ENCODE assay signal across 14 cellular contexts in genomic region chr7:13577566-13578145, GRCh38.
DNase-seq lines count a peak whose midpoint lies in the region; ATAC-seq and TF ChIP-seq lines count a peak whose summit lies in the region.
"Had no signal": no experiment of that assay in that cellular context is flagged by ENCODE, and none has a peak within 500 bp of the region (broad histone marks: within the 10 kb centered on the region; RNA-seq: fewer than 3 reads in every experiment).

No MANE protein-coding gene starts in this region.

- WGBS in mesenchymal stem cell = no CpG with 5 or more reads among the region's 3 CpGs

- no peaks in the 10 kb centered on the region for H3K36me3 Mint-ChIP-seq in activated CD4-positive, alpha-beta T cell treated with anti-CD3 and anti-CD28 coated beads, Interleukin-2, amount 10 ng/mL, durations not matched to agents 24 days and 14 days (ENCODE audit: low read depth)
- H3K36me3 Mint-ChIP-seq: CD4-positive, CD25-positive, alpha-beta regulatory T cell had no signal

- H3K4me3 Mint-ChIP-seq in activated CD4-positive, alpha-beta T cell treated with anti-CD3 and anti-CD28 coated beads, Interleukin-2, amount 10 ng/mL, durations not matched to agents 24 days and 14 days = no peak overlapping the region
- H3K4me3 Mint-ChIP-seq: CD4-positive, CD25-positive, alpha-beta regulatory T cell had no signal

- no peak overlapping the region for H3K27ac Mint-ChIP-seq in activated CD4-positive, alpha-beta T cell treated with anti-CD3 and anti-CD28 coated beads, Interleukin-2, amount 10 ng/mL, durations not matched to agents 24 days and 14 days
- H3K27ac Mint-ChIP-seq: CD4-positive, CD25-positive, alpha-beta regulatory T cell had no signal

- H3K4me2 ChIP-seq in mesenchymal stem cell (ENCODE audit: low read length, poor library complexity, severe bottlenecking) = no peak overlapping the region

- H3K36me3 ChIP-seq in HUES48 (ENCODE audit: control insufficient read depth, insufficient read depth, low read length) (no peaks in the 10 kb centered on the region), mesenchymal stem cell (ENCODE audit: control insufficient read depth in 1 of 2, insufficient read depth in 2 of 2, low read depth in 1 of 2, low read length in 2 of 2) (no peaks in the 10 kb centered on the region)
- H3K36me3 ChIP-seq: BLaER1 treated with 17β-estradiol and CSF1 and Interleukin-3, amounts not matched to agents 10 nM and 100 nM had no signal

- H3K23ac ChIP-seq in mesenchymal stem cell (ENCODE audit: low read length in 2 of 2) = no peak overlapping the region

- no peaks in the 10 kb centered on the region for H3K9me3 Mint-ChIP-seq in activated CD4-positive, alpha-beta T cell treated with anti-CD3 and anti-CD28 coated beads, Interleukin-2, amount 10 ng/mL, durations not matched to agents 24 days and 14 days

- peaks cover 21% of the 10 kb centered on the region for H3K4me1 ChIP-seq in HUES48 (ENCODE audit: control insufficient read depth, insufficient read depth, low read length)
- no peaks in the 10 kb centered on the region for H3K4me1 ChIP-seq in mesenchymal stem cell (ENCODE audit: control insufficient read depth, insufficient read depth, low read depth, low read length)

- peak; percentile 28 for DNase-seq in A172 (ENCODE audit: low spot score)
- DNase-seq in astrocyte of the spinal cord (ENCODE audit: low read depth, low spot score) = peak; percentile 57
- DNase-seq in mesenchymal stem cell = peak; percentile 41
- DNase-seq in left ventricle myocardium superior = no peak
- no peak for DNase-seq in Ammon's horn (ENCODE audit: low spot score)
- no peak for DNase-seq in activated CD4-positive, alpha-beta T cell treated with anti-CD3 and anti-CD28 coated beads, Interleukin-2, amount 10 ng/mL, durations not matched to agents 24 days and 14 days
- DNase-seq: AML-193; CD4-positive, CD25-positive, alpha-beta regulatory T cell; DMS53 had no signal

- H3K4ac ChIP-seq in mesenchymal stem cell (ENCODE audit: low read depth in 1 of 2, low read length in 2 of 2) = no peak overlapping the region

- H3K18ac ChIP-seq in mesenchymal stem cell (ENCODE audit: low read depth in 1 of 2, low read length in 2 of 2) = no peak overlapping the region

- H3K9ac ChIP-seq in HUES48 (ENCODE audit: low read depth, low read length) = no peak overlapping the region
- no peak overlapping the region for H3K9ac ChIP-seq in mesenchymal stem cell (ENCODE audit: low read length)
- H3K9ac ChIP-seq: BLaER1 treated with 17β-estradiol and CSF1 and Interleukin-3, amounts not matched to agents 10 nM and 100 nM had no signal

- H3K27ac ChIP-seq in HUES48 (ENCODE audit: low read depth, low read length) = peak overlapping the region; percentile 7
- H3K27ac ChIP-seq in mesenchymal stem cell (ENCODE audit: low read length, poor library complexity, severe bottlenecking) = no peak overlapping the region
- H3K27ac ChIP-seq: 22Rv1; BLaER1 treated with 17β-estradiol and CSF1 and Interleukin-3, amounts not matched to agents 10 nM and 100 nM had no signal

- in situ Hi-C loops in astrocyte of the spinal cord (cut with HindIII; ENCODE audit: low sequenced_read_pairs) = no loop called here

- no peaks in the 10 kb centered on the region for H3K4me1 Mint-ChIP-seq in activated CD4-positive, alpha-beta T cell treated with anti-CD3 and anti-CD28 coated beads, Interleukin-2, amount 10 ng/mL, durations not matched to agents 24 days and 14 days
- H3K4me1 Mint-ChIP-seq: CD4-positive, CD25-positive, alpha-beta regulatory T cell had no signal

- no peak overlapping the region for H2BK15ac ChIP-seq in mesenchymal stem cell (ENCODE audit: low read depth, poor library complexity, severe bottlenecking)

- H3K27me3 ChIP-seq in HUES48 (ENCODE audit: control insufficient read depth, insufficient read depth, low read length) (no peaks in the 10 kb centered on the region), mesenchymal stem cell (ENCODE audit: control insufficient read depth in 1 of 2, insufficient read depth in 1 of 2, low read length in 2 of 2) (no peaks in the 10 kb centered on the region)
- H3K27me3 ChIP-seq: BLaER1 treated with 17β-estradiol and CSF1 and Interleukin-3, amounts not matched to agents 10 nM and 100 nM had no signal

- H2BK12ac ChIP-seq in mesenchymal stem cell (ENCODE audit: low read length in 2 of 2) = no peak overlapping the region

- no peak overlapping the region for H2AFZ ChIP-seq in mesenchymal stem cell (ENCODE audit: low read depth, low read length)

- no peak overlapping the region for H2BK120ac ChIP-seq in mesenchymal stem cell (ENCODE audit: low read depth, low read length)

- no peak overlapping the region for H4K91ac ChIP-seq in mesenchymal stem cell (ENCODE audit: low read length)

- ATAC-seq in left ventricle myocardium superior = no peak
- no peak for ATAC-seq in HG02678 (IDR thresholded peaks at IDR 0.05; ENCODE audit: unreplicated experiment)
- ATAC-seq: HepG2 had no signal

- no peak for TF ChIP-seq CTCF in astrocyte of the spinal cord (IDR thresholded peaks at IDR 0.05; ENCODE audit: low read depth, low read length)

- no peaks in the 10 kb centered on the region for H3K9me3 ChIP-seq in HUES48 (ENCODE audit: control insufficient read depth, insufficient read depth, low read length)
- H3K9me3 ChIP-seq in mesenchymal stem cell (ENCODE audit: control insufficient read depth, low read length) = no peaks in the 10 kb centered on the region
- H3K9me3 ChIP-seq: BLaER1 treated with 17β-estradiol and CSF1 and Interleukin-3, amounts not matched to agents 10 nM and 100 nM had no signal

- H3K79me1 ChIP-seq in mesenchymal stem cell (replicated peaks; ENCODE audit: low read length, poor library complexity, severe bottlenecking) = no peaks in the 10 kb centered on the region

- H4K8ac ChIP-seq in mesenchymal stem cell (ENCODE audit: low read length) = no peak overlapping the region

- H2BK5ac ChIP-seq in mesenchymal stem cell (ENCODE audit: low read depth, low read length, poor library complexity, severe bottlenecking) = no peak overlapping the region

- H3K4me3 ChIP-seq in HUES48 (ENCODE audit: low read depth, low read length) (no peak overlapping the region), astrocyte of the spinal cord (ENCODE audit: low read depth, low read length) (no peak overlapping the region), mesenchymal stem cell (ENCODE audit: insufficient read depth in 1 of 2, low read depth in 1 of 2, low read length in 2 of 2) (no peak overlapping the region)
- H3K4me3 ChIP-seq: BLaER1 treated with 17β-estradiol and CSF1 and Interleukin-3, amounts not matched to agents 10 nM and 100 nM had no signal

- H3K27me3 Mint-ChIP-seq in activated CD4-positive, alpha-beta T cell treated with anti-CD3 and anti-CD28 coated beads, Interleukin-2, amount 10 ng/mL, durations not matched to agents 24 days and 14 days = no peaks in the 10 kb centered on the region
- H3K27me3 Mint-ChIP-seq: CD4-positive, CD25-positive, alpha-beta regulatory T cell had no signal

- no peak overlapping the region for H2AK5ac ChIP-seq in mesenchymal stem cell (ENCODE audit: low read length, severe bottlenecking)

- intact Hi-C loops in left ventricle myocardium superior (cut with micrococcal nuclease) = no loop called here
- intact Hi-C loops in activated CD4-positive, alpha-beta T cell treated with anti-CD3 and anti-CD28 coated beads, Interleukin-2, amount 10 ng/mL, durations not matched to agents 24 days and 14 days (cut with micrococcal nuclease) = no loop called here

- no peak overlapping the region for H3K14ac ChIP-seq in mesenchymal stem cell (ENCODE audit: low read length in 2 of 2)

Comparison
In these comparisons a context has a peak if more than half of its experiments do, and no peak if none do; other contexts are left out.
1. DNase-seq: peak in A172 (single experiment), astrocyte of the spinal cord (single experiment) and mesenchymal stem cell (single experiment); none in left ventricle myocardium superior (single experiment), Ammon's horn (single experiment) and activated CD4-positive, alpha-beta T cell treated with anti-CD3 and anti-CD28 coated beads, Interleukin-2, amount 10 ng/mL, durations not matched to agents 24 days and 14 days (single experiment).